Comparison of ENCODE assay signal across 17 cellular contexts in the genomic region with DNA sequence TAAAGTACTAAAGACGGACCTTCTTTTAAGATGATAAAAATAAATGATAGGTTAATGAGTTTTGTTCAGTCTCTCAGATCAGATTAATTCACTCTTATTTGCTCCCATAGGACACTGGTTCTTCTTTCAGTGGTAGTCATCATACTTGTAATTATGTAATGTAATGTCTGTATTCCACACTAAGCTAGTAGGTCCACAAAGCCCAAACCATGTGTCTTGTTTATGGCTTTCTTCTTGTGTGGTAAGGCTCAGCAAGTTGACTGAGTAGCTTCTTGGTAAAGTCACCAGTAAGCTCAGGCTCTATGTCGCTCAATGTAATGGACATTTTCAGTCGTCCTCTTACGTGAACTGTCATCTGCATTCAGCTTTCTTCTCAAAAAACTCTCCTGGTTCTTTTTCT. TPM values are rescaled to one million over a fixed set of nuclear protein-coding genes. Genes with fewer than 3 reads are reported as not detected.
DNase-seq lines count a peak whose midpoint lies in the region; ATAC-seq and TF ChIP-seq lines count a peak whose summit lies in the region.
"Had no signal": no experiment of that assay in that cellular context is flagged by ENCODE, and none has a peak within 500 bp of the region (broad histone marks: within the 10 kb centered on the region; RNA-seq: fewer than 3 reads in every experiment).

No MANE protein-coding gene starts in this region.

- no peaks in the 10 kb centered on the region for H3K79me1 ChIP-seq in H9 (ENCODE audit: insufficient read depth, low read depth, low read length, poor library complexity, severe bottlenecking)

- H3K23ac ChIP-seq in H9 (ENCODE audit: insufficient read length, low read depth, low read length): no peak overlapping the region

- peaks cover 19% of the 10 kb centered on the region for H3K79me2 ChIP-seq in KMS-11 (ENCODE audit: insufficient read depth, low read depth)
- no peaks in the 10 kb centered on the region for H3K79me2 ChIP-seq in H9 (ENCODE audit: insufficient read depth, low read length)

- DNase-seq in NCI-H82 (lab: John Stamatoyannopoulos, UW) (peak; percentile 11), NCI-H82 treated with DMSO at 0.1 percent for 48 hours (lab: John Stamatoyannopoulos, UW; ENCODE audit: unreplicated experiment) (no peak), foreskin melanocyte (no peak), H9 (no peak)
- DNase-seq: activated CD4-positive, CD25-positive, alpha-beta regulatory T cell; activated naive CD4-positive, alpha-beta T cell treated with anti-CD3 and anti-CD28 coated beads, Interleukin-2, amount 50 U/mL, for 16 hours; COR-L47; midbrain; NCI-H2171 treated with DMSO at 0.1 percent for 48 hours; OCI-M1 had no signal

- H3K9me3 Mint-ChIP-seq in H9: no peaks in the 10 kb centered on the region; a peak in 2 of 5 replicates

- no peak overlapping the region for H2BK12ac ChIP-seq in H9 (ENCODE audit: insufficient read length, low read depth, low read length)

- peaks cover 0 to 9% (median 2%) of the 10 kb centered on the region in 3 experiments; a peak in 1 of 7 replicates for H3K36me3 Mint-ChIP-seq in H9 (ENCODE audit: insufficient read depth in 1 of 3, low read depth in 3 of 3)

- H3K27ac Mint-ChIP-seq in H9: no peak overlapping the region

- no peak overlapping the region for H3K4me3 Mint-ChIP-seq in H9

- no CpG with 5 or more reads among the region's 4 CpGs for WGBS in H9 (ENCODE audit: extremely low coverage, insufficient read length, low lambda C conversion rate)

- H3K36me3 ChIP-seq in KMS-11 (ENCODE audit: insufficient read depth): no peaks in the 10 kb centered on the region; the same call in 1 of the 2 replicates
- H3K36me3 ChIP-seq in endocrine pancreas (ENCODE audit: control insufficient read depth, insufficient read depth, low read length): no peaks in the 10 kb centered on the region
- H3K36me3 ChIP-seq in skeletal muscle satellite cell (ENCODE audit: insufficient read depth, low read length): peaks cover 7% of the 10 kb centered on the region

- no peak overlapping the region for H3K18ac ChIP-seq in H9 (ENCODE audit: insufficient read length, low read depth, low read length)

- H2AFZ ChIP-seq in KMS-11 (ENCODE audit: low read depth): no peak overlapping the region
- no peak overlapping the region for H2AFZ ChIP-seq in H9 (ENCODE audit: low read length)

- H2BK20ac ChIP-seq in H9 (ENCODE audit: low read depth, low read length, poor library complexity, severe bottlenecking): no peak overlapping the region

- peaks cover 20% of the 10 kb centered on the region for H3K4me1 ChIP-seq in KMS-11 (ENCODE audit: low read depth, poor library complexity, severe bottlenecking)
- peaks cover 22% of the 10 kb centered on the region for H3K4me1 ChIP-seq in endocrine pancreas (ENCODE audit: control insufficient read depth, insufficient read depth, low read length)
- H3K4me1 ChIP-seq in skeletal muscle satellite cell (ENCODE audit: control insufficient read depth, insufficient read depth, low read length): peaks cover 18% of the 10 kb centered on the region
- no peaks in the 10 kb centered on the region for H3K4me1 ChIP-seq in H9 (ENCODE audit: insufficient read depth, low read length)

- H2BK5ac ChIP-seq in H9 (ENCODE audit: insufficient read length, low read length): no peak overlapping the region

- H3K27me3 ChIP-seq in KMS-11 (ENCODE audit: insufficient read depth, low read depth) (no peaks in the 10 kb centered on the region), endocrine pancreas (ENCODE audit: control insufficient read depth, insufficient read depth, low read length) (no peaks in the 10 kb centered on the region), skeletal muscle satellite cell (ENCODE audit: control insufficient read depth, insufficient read depth, low read length) (no peaks in the 10 kb centered on the region), H9 (ENCODE audit: insufficient read depth, low read length) (no peaks in the 10 kb centered on the region)
- H3K27me3 ChIP-seq: esophagus muscularis mucosa had no signal

- H3K4me3 ChIP-seq in KMS-11 (IDR thresholded peaks at IDR 0.05; ENCODE audit: insufficient read depth, low read depth, low read length) (no peak overlapping the region), endocrine pancreas (ENCODE audit: control insufficient read depth, insufficient read depth, low read length) (peak overlapping the region; percentile 86), skeletal muscle satellite cell (ENCODE audit: low read length) (no peak overlapping the region)

- no peak overlapping the region for H3K4ac ChIP-seq in H9 (ENCODE audit: low read depth, low read length)

- peaks cover 24% of the 10 kb centered on the region in 2 experiments for H3K4me1 Mint-ChIP-seq in H9

- H3K27ac ChIP-seq in KMS-11 (no peak overlapping the region), H9 (ENCODE audit: insufficient read length, low read depth, low read length) (no peak overlapping the region)
- H3K27ac ChIP-seq: 22Rv1 had no signal

- TF ChIP-seq CTCF in KMS-11 (conservative IDR thresholded peaks at IDR 0.05; ENCODE audit: low read depth, low read length) (no peak), H9 (conservative IDR thresholded peaks at IDR 0.05) (no peak)

- no peak overlapping the region for H3T11ph ChIP-seq in H9 (ENCODE audit: low read length)

- no peak overlapping the region for H4K8ac ChIP-seq in H9 (replicated peaks; ENCODE audit: insufficient read length, low read depth, low read length)

- ATAC-seq in HG02642 (IDR thresholded peaks at IDR 0.05; ENCODE audit: poor library complexity, unreplicated experiment): no peak
- ATAC-seq: HCT116 had no signal

- H4K91ac ChIP-seq in H9 (ENCODE audit: insufficient read length, low read depth, low read length): no peak overlapping the region

- 0 out of 2 replicates have a peak overlapping the region, but pooled peaks have one; percentile 97 for H3K4me2 ChIP-seq in KMS-11
- H3K4me2 ChIP-seq in skeletal muscle satellite cell (ENCODE audit: low read length): peak overlapping the region; percentile 82
- no peak overlapping the region for H3K4me2 ChIP-seq in H9 (ENCODE audit: insufficient read depth, insufficient read length, low read length)

- no peak overlapping the region for H2AK5ac ChIP-seq in H9 (ENCODE audit: insufficient read length, low read length)

- H4K5ac ChIP-seq in H9 (ENCODE audit: insufficient read length, low read depth, low read length): no peak overlapping the region

- peaks cover 9% of the 10 kb centered on the region for H3K23me2 ChIP-seq in H9 (ENCODE audit: insufficient read length, low read depth, low read length, poor library complexity, severe bottlenecking)

- H4K20me1 ChIP-seq in KMS-11 (ENCODE audit: insufficient read depth) (no peaks in the 10 kb centered on the region), H9 (ENCODE audit: control insufficient read depth, insufficient read depth, insufficient read length) (no peaks in the 10 kb centered on the region)

- H3K9me3 ChIP-seq in endocrine pancreas (ENCODE audit: control insufficient read depth, low read length) (no peaks in the 10 kb centered on the region), skeletal muscle satellite cell (replicated peaks; ENCODE audit: low read length) (no peaks in the 10 kb centered on the region), H9 (ENCODE audit: control insufficient read depth, low read depth, low read length) (no peaks in the 10 kb centered on the region)
- H3K9me3 ChIP-seq: esophagus muscularis mucosa had no signal

- no peak overlapping the region for H3K14ac ChIP-seq in H9 (ENCODE audit: insufficient read depth, low read length)

- H2BK15ac ChIP-seq in H9 (ENCODE audit: low read depth, low read length): no peak overlapping the region

- no peaks in the 10 kb centered on the region for H3K27me3 Mint-ChIP-seq in H9 (ENCODE audit: low read depth)

- H2BK120ac ChIP-seq in H9 (ENCODE audit: low read depth, low read length, poor library complexity, severe bottlenecking): no peak overlapping the region

- H3K9ac ChIP-seq in KMS-11 (no peak overlapping the region), endocrine pancreas (ENCODE audit: control insufficient read depth, insufficient read depth, low read length) (no peak overlapping the region), skeletal muscle satellite cell (ENCODE audit: low read depth, low read length) (no peak overlapping the region), H9 (ENCODE audit: extremely low read depth, insufficient read length, low read length) (no peak overlapping the region)

- H3K56ac ChIP-seq in H9 (ENCODE audit: insufficient read length, low read depth, low read length): no peak overlapping the region

RNA-seq across cellular contexts. Expression of a gene that starts 2.5 kb away (rescaled TPM):
- 19.0 and 38.3 TPM in 2 replicates for total RNA-seq in skeletal muscle satellite cell (2012; rRNA removed)
- total RNA-seq in H9 (2021): 21.1 and 25.1 TPM in 2 replicates
